Comparison of ENCODE assay signal across 15 cellular contexts in the genomic region with DNA sequence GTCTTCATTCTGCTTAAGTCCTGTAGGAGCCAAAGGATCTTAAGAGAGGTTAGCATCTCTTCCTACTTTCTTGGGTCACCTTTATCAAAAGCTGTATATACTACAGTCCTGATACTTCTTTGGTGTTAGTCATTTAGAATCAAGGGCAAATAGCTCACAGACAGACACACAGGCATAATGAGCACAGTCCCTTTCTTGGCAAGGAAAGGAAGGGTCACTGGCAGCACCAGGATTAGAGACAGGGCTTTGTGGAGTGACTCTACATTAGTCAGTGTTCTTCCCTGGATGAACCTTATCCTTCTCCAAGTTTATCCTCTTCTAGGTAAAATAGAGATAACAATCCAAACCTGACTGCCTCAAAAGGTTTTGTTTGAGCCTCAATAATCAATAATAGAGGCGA. TPM values are rescaled to one million over a fixed set of nuclear protein-coding genes. Genes with fewer than 3 reads are reported as not detected.
A peak's percentile ranks its signal among the peaks of the same experiment; 100 is the strongest.
DNase-seq lines count a peak whose midpoint lies in the region; ATAC-seq, FAIRE-seq and TF ChIP-seq lines count a peak whose summit lies in the region.
"Had no signal": no experiment of that assay in that cellular context is flagged by ENCODE, and none has a peak within 500 bp of the region (broad histone marks: within the 10 kb centered on the region; RNA-seq: fewer than 3 reads in every experiment).

No MANE protein-coding gene starts in this region.

- peak; percentile 25 for ATAC-seq in left ventricle myocardium superior
- ATAC-seq in Right ventricle myocardium inferior = no peak
- ATAC-seq in foreskin keratinocyte = peak; percentile 23
- no peak for ATAC-seq in HG02588 (IDR thresholded peaks at IDR 0.05; ENCODE audit: unreplicated experiment)

- FAIRE-seq in RCC 7860 (lab: Jason Lieb, UNC) = peak; percentile 57
- FAIRE-seq: G401.6, GM12891 had no signal

- H3K9me3 ChIP-seq in GM23248 (ENCODE audit: low read depth) = no peaks in the 10 kb centered on the region
- H3K9me3 ChIP-seq: BLaER1 treated with 17β-estradiol and CSF1 and Interleukin-3, amounts not matched to agents 10 nM and 100 nM had no signal

- H3K27me3 ChIP-seq in foreskin keratinocyte = no peaks in the 10 kb centered on the region
- peaks cover 7% of the 10 kb centered on the region; the same call in 1 of the 2 replicates for H3K27me3 ChIP-seq in GM23248 (replicated peaks; ENCODE audit: insufficient read depth)
- H3K27me3 ChIP-seq: BLaER1 treated with 17β-estradiol and CSF1 and Interleukin-3, amounts not matched to agents 10 nM and 100 nM had no signal

- no peak overlapping the region for H3K9ac ChIP-seq in GM23248
- H3K9ac ChIP-seq: BLaER1 treated with 17β-estradiol and CSF1 and Interleukin-3, amounts not matched to agents 10 nM and 100 nM had no signal

- peak overlapping the region; percentile 62 for H3K27ac ChIP-seq in foreskin keratinocyte
- H3K27ac ChIP-seq in GM23248 = no peak overlapping the region
- H3K27ac ChIP-seq: BLaER1 treated with 17β-estradiol and CSF1 and Interleukin-3, amounts not matched to agents 10 nM and 100 nM had no signal

- H3F3A ChIP-seq in GM23248 (ENCODE audit: insufficient read depth) = no peaks in the 10 kb centered on the region

- no peak overlapping the region for H3K4me3 ChIP-seq in GM23248
- H3K4me3 ChIP-seq: BLaER1 treated with 17β-estradiol and CSF1 and Interleukin-3, amounts not matched to agents 10 nM and 100 nM had no signal

- H3K9me2 ChIP-seq in GM23248 (ENCODE audit: insufficient read depth) = no peaks in the 10 kb centered on the region

- H3K4me1 ChIP-seq in foreskin keratinocyte = peaks cover 16% of the 10 kb centered on the region
- H3K4me1 ChIP-seq in GM23248 (ENCODE audit: insufficient read depth) = no peaks in the 10 kb centered on the region
- H3K4me1 ChIP-seq: BLaER1 treated with 17β-estradiol and CSF1 and Interleukin-3, amounts not matched to agents 10 nM and 100 nM had no signal

- in situ Hi-C loops in GM23248 (cut with MboI) = no loop called here

- no peak for TF ChIP-seq CTCF in foreskin keratinocyte (conservative IDR thresholded peaks at IDR 0.05)

- H2AFZ ChIP-seq in GM23248 = no peak overlapping the region

- no peak for DNase-seq in left ventricle myocardium superior
- no peak for DNase-seq in Right ventricle myocardium inferior (ENCODE audit: missing footprints)
- peak; percentile 56 for DNase-seq in RCC 7860 (ENCODE audit: low spot score)
- no peak for DNase-seq in foreskin keratinocyte
- DNase-seq in activated naive CD4-positive, alpha-beta T cell treated with Interleukin-2 at 50 U/mL for 16 hours = no peak
- no peak for DNase-seq in GM23248
- no peak for DNase-seq in ureter (ENCODE audit: low spot score)
- DNase-seq: 8988T; Calu3; CD4-positive, alpha-beta T cell; DMS 273 treated with DMSO at 0.1 percent for 48 hours had no signal

- no peaks in the 10 kb centered on the region for H4K20me1 ChIP-seq in GM23248 (ENCODE audit: insufficient read depth)
- H4K20me1 ChIP-seq: BLaER1 treated with 17β-estradiol and CSF1 and Interleukin-3, amounts not matched to agents 10 nM and 100 nM had no signal

- no peaks in the 10 kb centered on the region for H3K36me3 ChIP-seq in GM23248 (ENCODE audit: low read depth)
- H3K36me3 ChIP-seq: BLaER1 treated with 17β-estradiol and CSF1 and Interleukin-3, amounts not matched to agents 10 nM and 100 nM had no signal

- 81 to 88% methylated on average over 1 of the region's 1 CpG for WGBS in GM23248 (ENCODE audit: low coverage in 1 of 2, low lambda C conversion rate in 2 of 2, missing lambda C conversion rate in 2 of 2), 2 experiments

- intact Hi-C loops in left ventricle myocardium superior (cut with micrococcal nuclease) = no loop called here
- intact Hi-C loops in Right ventricle myocardium inferior (cut with DNase I) = no loop called here

- H3K4me2 ChIP-seq in GM23248 (ENCODE audit: unreplicated experiment) = no peak overlapping the region
- H3K4me2 ChIP-seq: BLaER1 treated with 17β-estradiol and CSF1 and Interleukin-3, amounts not matched to agents 10 nM and 100 nM had no signal

- no peaks in the 10 kb centered on the region for H3K79me2 ChIP-seq in GM23248 (ENCODE audit: insufficient read depth)

RNA-seq across cellular contexts. Expression of a gene that starts 40.0 kb away (rescaled TPM):
- total RNA-seq in left ventricle myocardium superior (2.8 TPM), Right ventricle myocardium inferior (4.3 TPM), foreskin keratinocyte (1.3 and 3.0 TPM in 2 replicates), ureter (7.3 TPM)
- polyA plus RNA-seq in foreskin keratinocyte (0.79 and 0.92 TPM in 2 replicates), GM23248 (2016; fragmentation: Nextera tagmentation; extraction: Ambion mirVana) (0.38 and 0.86 TPM in 2 replicates)
- 0.65 and 1.5 TPM in 2 replicates for total RNA-seq in GM23248 (2014; rRNA removed; shearing (Covaris generic))
- total RNA-seq: CD4-positive, alpha-beta T cell had no signal

Comparison
In these comparisons a context has a peak if more than half of its experiments do, and no peak if none do; other contexts are left out.
1. ATAC-seq: peak in left ventricle myocardium superior (single experiment) and foreskin keratinocyte (single experiment); none in Right ventricle myocardium inferior (single experiment) and HG02588 (single experiment).